ENCODE assay signal across 10 cellular contexts in genomic region chr4:145828802-145829485, GRCh38.
DNase-seq lines count a peak whose midpoint lies in the region; ATAC-seq and TF ChIP-seq lines count a peak whose summit lies in the region.
"Had no signal": no experiment of that assay in that cellular context is flagged by ENCODE, and none has a peak within 500 bp of the region (broad histone marks: within the 10 kb centered on the region; RNA-seq: fewer than 3 reads in every experiment).

No MANE protein-coding gene starts in this region.

- peaks cover 36% of the 10 kb centered on the region for H3K4me1 Mint-ChIP-seq in activated naive CD4-positive, alpha-beta T cell treated with anti-CD3 and anti-CD28 coated beads, Interleukin-2, amount 50 U/mL, for 24 hours
- H3K4me1 Mint-ChIP-seq in type B pancreatic cell (ENCODE audit: unreplicated experiment), result peaks cover 18% of the 10 kb centered on the region

- no peaks in the 10 kb centered on the region for H3K79me2 ChIP-seq in KMS-11 (ENCODE audit: insufficient read depth, low read depth)

- H3K27me3 ChIP-seq in KMS-11 (ENCODE audit: insufficient read depth, low read depth), result no peaks in the 10 kb centered on the region

- no peak overlapping the region for H3K9ac ChIP-seq in KMS-11

- H3K4me3 ChIP-seq in KMS-11 (IDR thresholded peaks at IDR 0.05; ENCODE audit: insufficient read depth, low read depth, low read length), result no peak overlapping the region
- H3K4me3 ChIP-seq: left ventricle myocardium inferior had no signal

- peak overlapping the region; percentile 82 for H3K27ac Mint-ChIP-seq in activated naive CD4-positive, alpha-beta T cell treated with anti-CD3 and anti-CD28 coated beads, Interleukin-2, amount 50 U/mL, for 24 hours
- H3K27ac Mint-ChIP-seq in type B pancreatic cell, result peak overlapping the region; percentile 71

- peak overlapping the region; percentile 47 for H3K4me2 ChIP-seq in KMS-11

- DNase-seq in activated naive CD4-positive, alpha-beta T cell (lab: John Stamatoyannopoulos, UW), result no peak
- DNase-seq in type B pancreatic cell (ENCODE audit: extremely low spot score, unreplicated experiment) (no peak), NCI-H82 (lab: John Stamatoyannopoulos, UW) (no peak), NCI-H2227 (lab: John Stamatoyannopoulos, UW; ENCODE audit: unreplicated experiment) (no peak), SW480 (ENCODE audit: low spot score) (no peak)
- DNase-seq: AML-193, left ventricle myocardium inferior had no signal

- peaks cover 32% of the 10 kb centered on the region for H3K36me3 Mint-ChIP-seq in activated naive CD4-positive, alpha-beta T cell treated with anti-CD3 and anti-CD28 coated beads, Interleukin-2, amount 50 U/mL, for 24 hours
- H3K36me3 Mint-ChIP-seq in type B pancreatic cell, result peaks cover 42% of the 10 kb centered on the region

- no peaks in the 10 kb centered on the region for H3K9me3 Mint-ChIP-seq in activated naive CD4-positive, alpha-beta T cell treated with anti-CD3 and anti-CD28 coated beads, Interleukin-2, amount 50 U/mL, for 24 hours
- H3K9me3 Mint-ChIP-seq in type B pancreatic cell, result no peaks in the 10 kb centered on the region

- no peak for TF ChIP-seq CTCF in KMS-11 (conservative IDR thresholded peaks at IDR 0.05; ENCODE audit: low read depth, low read length)
- no peak for TF ChIP-seq CTCF in type B pancreatic cell (conservative IDR thresholded peaks at IDR 0.05)

- H3K36me3 ChIP-seq in KMS-11 (ENCODE audit: insufficient read depth), result no peaks in the 10 kb centered on the region

- H3K4me1 ChIP-seq in KMS-11 (ENCODE audit: low read depth, poor library complexity, severe bottlenecking), result peaks cover 33% of the 10 kb centered on the region

- peak; percentile 74 for ATAC-seq in HG02759 (IDR thresholded peaks at IDR 0.05; ENCODE audit: unreplicated experiment)

- peak overlapping the region; percentile 12; the same call in 1 of the 2 replicates for H3K27ac ChIP-seq in KMS-11

- H2AFZ ChIP-seq in KMS-11 (ENCODE audit: low read depth), result no peak overlapping the region

- no peaks in the 10 kb centered on the region for H4K20me1 ChIP-seq in KMS-11 (ENCODE audit: insufficient read depth)

- H3K27me3 Mint-ChIP-seq in activated naive CD4-positive, alpha-beta T cell treated with anti-CD3 and anti-CD28 coated beads, Interleukin-2, amount 50 U/mL, for 24 hours, result no peaks in the 10 kb centered on the region
- no peaks in the 10 kb centered on the region for H3K27me3 Mint-ChIP-seq in type B pancreatic cell

- peak overlapping the region; percentile 28 for H3K4me3 Mint-ChIP-seq in activated naive CD4-positive, alpha-beta T cell treated with anti-CD3 and anti-CD28 coated beads, Interleukin-2, amount 50 U/mL, for 24 hours
- no peak overlapping the region for H3K4me3 Mint-ChIP-seq in type B pancreatic cell
